ENCODE assay signal across 11 cellular contexts in genomic region chr11:46390331-46391171, GRCh38. TPM values are rescaled to one million over a fixed set of nuclear protein-coding genes. Genes with fewer than 3 reads are reported as not detected.
A peak's percentile ranks its signal among the peaks of the same experiment; 100 is the strongest.
DNase-seq lines count a peak whose midpoint lies in the region; ATAC-seq and TF ChIP-seq lines count a peak whose summit lies in the region.
"Had no signal": no experiment of that assay in that cellular context is flagged by ENCODE, and none has a peak within 500 bp of the region (broad histone marks: within the 10 kb centered on the region; RNA-seq: fewer than 3 reads in every experiment).

No MANE protein-coding gene starts in this region.

- H3K27me3 Mint-ChIP-seq in activated T-cell treated with anti-CD3 and anti-CD28 coated beads, Interleukin-2, amount 50 U/mL, for 24 hours: peaks cover 70% of the 10 kb centered on the region

- H4K20me1 ChIP-seq in fibroblast of lung (ENCODE audit: control insufficient read depth, extremely low read depth, insufficient read depth, low read length): peaks cover 1% of the 10 kb centered on the region

- H3K4me1 ChIP-seq in SJCRH30 (peaks cover 10% of the 10 kb centered on the region), fibroblast of lung (ENCODE audit: control insufficient read depth, extremely low read depth, insufficient read depth, low read length) (peaks cover 5% of the 10 kb centered on the region)

- H3K4me3 ChIP-seq in SJCRH30 (peak overlapping the region; percentile 85), fibroblast of lung (replicated peaks in 1 of 4; ENCODE audit: control extremely low read depth in 1 of 4, insufficient read depth in 1 of 4, low read depth in 3 of 4, low read length in 4 of 4) (no peak overlapping the region)

- no peak overlapping the region for H3K27ac ChIP-seq in SJCRH30
- no peak overlapping the region for H3K27ac ChIP-seq in fibroblast of lung (ENCODE audit: insufficient read depth, low read length)
- H3K27ac ChIP-seq: heart left ventricle had no signal

- no peaks in the 10 kb centered on the region for H3K79me2 ChIP-seq in fibroblast of lung (ENCODE audit: control insufficient read depth, insufficient read depth, low read length)

- H3K9me3 ChIP-seq in SJCRH30 (replicated peaks) (no peaks in the 10 kb centered on the region), fibroblast of lung (ENCODE audit: control insufficient read depth, insufficient read depth, low read depth, low read length) (no peaks in the 10 kb centered on the region)
- H3K9me3 ChIP-seq: heart left ventricle had no signal

- no peak overlapping the region for H3K27ac Mint-ChIP-seq in activated T-cell treated with anti-CD3 and anti-CD28 coated beads, Interleukin-2, amount 50 U/mL, for 24 hours
- no peak overlapping the region for H3K27ac Mint-ChIP-seq in stimulated activated effector memory CD8-positive, alpha-beta T cell treated with anti-CD3 and anti-CD28 coated beads, Interleukin-12 subunit alpha, Interleukin-12 subunit beta, amount 100 ng/mL, for 72 hours

- H3K9me3 Mint-ChIP-seq in activated T-cell treated with anti-CD3 and anti-CD28 coated beads, Interleukin-2, amount 50 U/mL, for 24 hours: no peaks in the 10 kb centered on the region
- H3K9me3 Mint-ChIP-seq in stimulated activated effector memory CD8-positive, alpha-beta T cell treated with anti-CD3 and anti-CD28 coated beads, Interleukin-12 subunit alpha, Interleukin-12 subunit beta, amount 100 ng/mL, for 72 hours: no peaks in the 10 kb centered on the region

- peaks cover 37% of the 10 kb centered on the region for H3K4me1 Mint-ChIP-seq in activated T-cell treated with anti-CD3 and anti-CD28 coated beads, Interleukin-2, amount 50 U/mL, for 24 hours (ENCODE audit: low read depth)
- peaks cover 50% of the 10 kb centered on the region for H3K4me1 Mint-ChIP-seq in stimulated activated effector memory CD8-positive, alpha-beta T cell treated with anti-CD3 and anti-CD28 coated beads, Interleukin-12 subunit alpha, Interleukin-12 subunit beta, amount 100 ng/mL, for 72 hours

- no peak for ATAC-seq in stimulated activated effector memory CD8-positive, alpha-beta T cell treated with anti-CD3 and anti-CD28 coated beads, Interleukin-12 subunit alpha, Interleukin-12 subunit beta, amount 100 ng/mL, for 72 hours
- no peak for ATAC-seq in HG03432 (IDR thresholded peaks at IDR 0.05; ENCODE audit: unreplicated experiment)

- peak overlapping the region; percentile 43 for H3K4me3 Mint-ChIP-seq in activated T-cell treated with anti-CD3 and anti-CD28 coated beads, Interleukin-2, amount 50 U/mL, for 24 hours
- H3K4me3 Mint-ChIP-seq in stimulated activated effector memory CD8-positive, alpha-beta T cell treated with anti-CD3 and anti-CD28 coated beads, Interleukin-12 subunit alpha, Interleukin-12 subunit beta, amount 100 ng/mL, for 72 hours: peak overlapping the region; percentile 56

- no peak overlapping the region for H3K9ac ChIP-seq in fibroblast of lung (ENCODE audit: insufficient read depth, low read length)

- peak overlapping the region; percentile 3 for H3K4me2 ChIP-seq in fibroblast of lung (ENCODE audit: extremely low read depth, insufficient read depth, low read length)

- H2AFZ ChIP-seq in fibroblast of lung (ENCODE audit: low read length): no peak overlapping the region

- H3K36me3 ChIP-seq in SJCRH30 (no peaks in the 10 kb centered on the region), fibroblast of lung (ENCODE audit: control insufficient read depth, insufficient read depth, low read length) (no peaks in the 10 kb centered on the region)
- H3K36me3 ChIP-seq: heart left ventricle had no signal

- H3K27me3 ChIP-seq in SJCRH30 (no peaks in the 10 kb centered on the region), fibroblast of lung (ENCODE audit: control insufficient read depth, insufficient read depth, low read length) (peaks cover 33% of the 10 kb centered on the region)

- DNase-seq in activated T-cell treated with anti-CD3 and anti-CD28 coated beads, Interleukin-2, amount 50 U/mL, for 24 hours: peak; percentile 48
- DNase-seq in activated T-cell treated with anti-CD3 and anti-CD28 coated beads for 4 hours (no peak), SJCRH30 (no peak), fibroblast of lung (ENCODE audit: low read depth in 2 of 2) (no peak), hippocampal formation (lab: John Stamatoyannopoulos, UW) (no peak)
- DNase-seq in stimulated activated effector memory CD8-positive, alpha-beta T cell treated with anti-CD3 and anti-CD28 coated beads, Interleukin-12 subunit alpha, Interleukin-12 subunit beta, amount 100 ng/mL, for 72 hours (ENCODE audit: low spot score in 2 of 2): peak in 1 of 2 donors; percentile 68
- DNase-seq in activated CD4-positive, CD25-positive, alpha-beta regulatory T cell (lab: John Stamatoyannopoulos, UW): no peak
- DNase-seq: heart left ventricle, NCI-H1436 treated with DMSO at 0.1 percent for 48 hours had no signal

- TF ChIP-seq CTCF in fibroblast of lung (conservative IDR thresholded peaks at IDR 0.05 in 1 of 2, IDR thresholded peaks at IDR 0.05 in 1 of 2; ENCODE audit: low read depth in 1 of 2, low read length in 2 of 2): no peak

- H3K36me3 Mint-ChIP-seq in activated T-cell treated with anti-CD3 and anti-CD28 coated beads, Interleukin-2, amount 50 U/mL, for 24 hours (ENCODE audit: low read depth): no peaks in the 10 kb centered on the region
- peaks cover 11% of the 10 kb centered on the region for H3K36me3 Mint-ChIP-seq in stimulated activated effector memory CD8-positive, alpha-beta T cell treated with anti-CD3 and anti-CD28 coated beads, Interleukin-12 subunit alpha, Interleukin-12 subunit beta, amount 100 ng/mL, for 72 hours

RNA-seq across cellular contexts. Expression of gene CHRM4, which starts 1.0 kb away (rescaled TPM):
- total RNA-seq in SJCRH30 (2014; rRNA removed; shearing (Covaris generic)): 0.81 and 0.97 TPM in 2 replicates
- total RNA-seq in fibroblast of lung: under 0.01 TPM in 1 of 2 replicates, not detected in the other
- 0.03 and 0.05 TPM in 2 replicates for polyA plus RNA-seq in fibroblast of lung
- 0.14 TPM in 1 of 2 replicates, not detected in the other for polyA plus RNA-seq in fibroblast of lung (2012)
- polyA minus RNA-seq in fibroblast of lung (ENCODE audit: low replicate concordance): 0.82 TPM in 1 of 2 replicates, not detected in the other
- total RNA-seq: skeletal muscle tissue had no signal

RNA-seq across cellular contexts. Expression of gene MDK, which starts 9.1 kb away (rescaled TPM):
- 122 and 142 TPM in 2 replicates for total RNA-seq in SJCRH30 (2014; rRNA removed; shearing (Covaris generic))
- total RNA-seq in fibroblast of lung: 44.6 and 93.2 TPM in 2 replicates
- 131 and 169 TPM in 2 replicates for polyA plus RNA-seq in fibroblast of lung
- polyA plus RNA-seq in fibroblast of lung (2012): 157 and 188 TPM in 2 replicates
- polyA minus RNA-seq in fibroblast of lung (ENCODE audit: low replicate concordance): 45.2 and 79.7 TPM in 2 replicates

RNA-seq across cellular contexts. Expression of gene DGKZ, which starts 43.3 kb away (rescaled TPM):
- 34.2 and 42.1 TPM in 2 replicates for total RNA-seq in SJCRH30 (2014; rRNA removed; shearing (Covaris generic))
- total RNA-seq in fibroblast of lung: 24.9 and 35.5 TPM in 2 replicates
- polyA plus RNA-seq in fibroblast of lung: 16.4 and 26.1 TPM in 2 replicates
- 34.5 and 44.0 TPM in 2 replicates for polyA plus RNA-seq in fibroblast of lung (2012)
- 71.9 and 76.7 TPM in 2 replicates for polyA minus RNA-seq in fibroblast of lung (ENCODE audit: low replicate concordance)
